Comparison of ENCODE assay signal across 16 cellular contexts in the genomic region with DNA sequence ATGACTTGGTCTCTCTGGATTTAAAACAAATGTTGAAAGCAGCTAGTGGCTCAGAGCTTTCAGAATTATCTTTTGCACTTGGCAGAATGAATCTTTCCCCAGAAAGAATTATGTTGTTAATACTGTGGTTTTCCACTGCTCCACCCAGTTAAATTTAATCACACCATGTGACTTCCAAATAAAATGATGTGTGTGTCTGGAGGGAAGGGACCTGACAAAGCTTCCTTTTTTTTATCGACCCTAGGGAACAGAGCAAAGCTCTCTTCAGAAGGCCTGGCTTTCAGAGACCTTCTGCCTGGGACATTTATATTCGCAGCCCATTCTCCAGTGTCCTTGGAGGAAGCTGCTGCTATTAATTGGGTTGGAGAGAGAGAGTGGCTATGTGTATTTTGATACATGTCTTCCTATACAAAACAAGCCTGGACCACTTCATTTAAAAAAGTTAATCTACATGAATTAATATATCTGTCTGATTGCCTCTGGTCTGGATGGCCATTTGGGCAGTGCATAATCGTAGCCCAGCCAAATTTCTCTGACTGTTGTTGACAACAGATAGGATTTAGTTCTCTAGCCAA.
DNase-seq lines count a peak whose midpoint lies in the region; ATAC-seq, FAIRE-seq and TF ChIP-seq lines count a peak whose summit lies in the region.
"Had no signal": no experiment of that assay in that cellular context is flagged by ENCODE, and none has a peak within 500 bp of the region (broad histone marks: within the 10 kb centered on the region; RNA-seq: fewer than 3 reads in every experiment).

No MANE protein-coding gene starts in this region.

- no peak overlapping the region for H3K4me3 ChIP-seq in subcutaneous abdominal adipose tissue (ENCODE audit: low read depth in 1 of 5, low read length in 5 of 5)
- H3K4me3 ChIP-seq: neural progenitor cell, SJCRH30 had no signal

- FAIRE-seq in GM12892 (lab: Jason Lieb, UNC): no peak

- H3K27me3 ChIP-seq in subcutaneous abdominal adipose tissue (ENCODE audit: control insufficient read depth in 5 of 5, insufficient read depth in 4 of 5, low read length in 5 of 5): no peaks in the 10 kb centered on the region
- H3K27me3 ChIP-seq: neural progenitor cell, SJCRH30 had no signal

- peak overlapping the region in 2 of 5 donors; percentile 14 to 48 for H3K9ac ChIP-seq in subcutaneous abdominal adipose tissue (ENCODE audit: low read length in 5 of 5)
- H3K9ac ChIP-seq: neural progenitor cell had no signal

- H3K27ac ChIP-seq in subcutaneous abdominal adipose tissue (ENCODE audit: low read depth, low read length): peak overlapping the region; percentile 66
- H3K27ac ChIP-seq: 22Rv1, neural progenitor cell, SJCRH30 had no signal

- intact Hi-C loops in activated B cell treated with CpG ODN at 0.5 μM for 24 hours (cut with micrococcal nuclease) (no loop called here), left ventricle myocardium superior (cut with micrococcal nuclease) (no loop called here)
- intact Hi-C loops in activated CD8-positive, alpha-beta T cell treated with anti-CD3 and anti-CD28 coated beads for 36 hours (cut with micrococcal nuclease): no loop called here

- ATAC-seq in activated B cell treated with CpG ODN at 0.5 μM for 24 hours (ENCODE audit: low read depth): no peak
- peak; percentile 59 for ATAC-seq in left ventricle myocardium superior
- no peak for ATAC-seq in activated CD8-positive, alpha-beta T cell treated with anti-CD3 and anti-CD28 coated beads for 36 hours
- ATAC-seq: activated naive CD4-positive, alpha-beta T cell treated with anti-CD3 and anti-CD28 coated beads, Interleukin-2, amount 50 U/mL, for 72 hours had no signal

- DNase-seq in DMS 273 (lab: John Stamatoyannopoulos, UW; ENCODE audit: unreplicated experiment) (peak; percentile 46), DMS 273 treated with DMSO at 0.1 percent for 48 hours (lab: John Stamatoyannopoulos, UW) (no peak), activated B cell treated with CpG ODN at 0.5 μM for 24 hours (no peak), left ventricle myocardium superior (no peak), GM12892 (ENCODE audit: insufficient read length) (no peak)
- DNase-seq in activated CD8-positive, alpha-beta T cell treated with anti-CD3 and anti-CD28 coated beads for 36 hours: no peak
- no peak for DNase-seq in activated T-cell treated with anti-CD3 and anti-CD28 coated beads, Interleukin-2, amount 50 U/mL, for 48 hours
- DNase-seq: activated CD4-positive, alpha-beta T cell treated with anti-CD3 and anti-CD28 coated beads, Interleukin-2, amount 50 U/mL, for 4 hours; effector memory CD4-positive, alpha-beta T cell; NCI-H2227 treated with DMSO at 0.1 percent for 48 hours; stimulated activated CD4-positive, alpha-beta T cell treated with anti-CD3 and anti-CD28 coated beads, Interleukin-2, amount 100 ng/mL, for 24 hours had no signal

- peaks cover 10% of the 10 kb centered on the region for H3K36me3 Mint-ChIP-seq in activated B cell treated with CpG ODN at 0.5 μM for 24 hours (ENCODE audit: low read depth)
- H3K36me3 Mint-ChIP-seq in activated CD8-positive, alpha-beta T cell treated with anti-CD3 and anti-CD28 coated beads for 36 hours (ENCODE audit: low read depth): no peaks in the 10 kb centered on the region
- H3K36me3 Mint-ChIP-seq: activated naive CD4-positive, alpha-beta T cell treated with anti-CD3 and anti-CD28 coated beads, Interleukin-2, amount 50 U/mL, for 72 hours; neural progenitor cell had no signal

- POLR2A ChIA-PET in activated B cell treated with CpG ODN at 0.5 μM for 24 hours (lab: Charles Lee): interaction anchor here (1.1 kb wide), 1 partner anchor 28 kb away, joined by 3 read pairs; no protein-coding TSS in a partner anchor
- POLR2A ChIA-PET in activated CD8-positive, alpha-beta T cell treated with anti-CD3 and anti-CD28 coated beads for 36 hours (lab: Charles Lee): no interaction called here

- CTCF ChIA-PET in activated B cell treated with CpG ODN at 0.5 μM for 24 hours (lab: Charles Lee): interaction anchor here (1.5 kb wide), 1 partner anchor 107 kb away, joined by 3 read pairs; no protein-coding TSS in a partner anchor
- CTCF ChIA-PET in activated CD8-positive, alpha-beta T cell treated with anti-CD3 and anti-CD28 coated beads for 36 hours (lab: Charles Lee): no interaction called here

- TF ChIP-seq POLR2A in GM12892 (IDR thresholded peaks at IDR 0.05; ENCODE audit: low read depth, low read length): no peak

- no peaks in the 10 kb centered on the region for H3K36me3 ChIP-seq in subcutaneous abdominal adipose tissue (ENCODE audit: control insufficient read depth in 5 of 5, insufficient read depth in 5 of 5, low read length in 5 of 5)
- H3K36me3 ChIP-seq: neural progenitor cell, SJCRH30 had no signal

- peak overlapping the region; percentile 63 for H3K27ac Mint-ChIP-seq in activated B cell treated with CpG ODN at 0.5 μM for 24 hours
- H3K27ac Mint-ChIP-seq in activated CD8-positive, alpha-beta T cell treated with anti-CD3 and anti-CD28 coated beads for 36 hours: no peak overlapping the region
- H3K27ac Mint-ChIP-seq: activated naive CD4-positive, alpha-beta T cell treated with anti-CD3 and anti-CD28 coated beads, Interleukin-2, amount 50 U/mL, for 72 hours; neural progenitor cell had no signal

- peaks cover 22 to 76% (median 61%) of the 10 kb centered on the region in 5 donors for H3K4me1 ChIP-seq in subcutaneous abdominal adipose tissue (ENCODE audit: control insufficient read depth in 5 of 5, insufficient read depth in 5 of 5, low read length in 5 of 5)
- H3K4me1 ChIP-seq: neural progenitor cell had no signal

- peaks cover 57% of the 10 kb centered on the region for H3K4me1 Mint-ChIP-seq in activated B cell treated with CpG ODN at 0.5 μM for 24 hours
- peaks cover 14% of the 10 kb centered on the region for H3K4me1 Mint-ChIP-seq in activated CD8-positive, alpha-beta T cell treated with anti-CD3 and anti-CD28 coated beads for 36 hours (ENCODE audit: low read depth)

- H3K9me3 ChIP-seq in subcutaneous abdominal adipose tissue (ENCODE audit: control insufficient read depth in 5 of 5, low read length in 5 of 5): no peaks in the 10 kb centered on the region
- H3K9me3 ChIP-seq: SJCRH30 had no signal

- TF ChIP-seq CTCF in activated B cell treated with CpG ODN at 0.5 μM for 24 hours (IDR thresholded peaks at IDR 0.05): no peak
- TF ChIP-seq CTCF in activated CD8-positive, alpha-beta T cell treated with anti-CD3 and anti-CD28 coated beads for 36 hours (IDR thresholded peaks at IDR 0.05): no peak

- no peaks in the 10 kb centered on the region for H3K27me3 Mint-ChIP-seq in activated B cell treated with CpG ODN at 0.5 μM for 24 hours
- H3K27me3 Mint-ChIP-seq in activated CD8-positive, alpha-beta T cell treated with anti-CD3 and anti-CD28 coated beads for 36 hours: no peaks in the 10 kb centered on the region

- peak overlapping the region; percentile 11 for H3K4me3 Mint-ChIP-seq in activated B cell treated with CpG ODN at 0.5 μM for 24 hours
- H3K4me3 Mint-ChIP-seq in activated CD8-positive, alpha-beta T cell treated with anti-CD3 and anti-CD28 coated beads for 36 hours: no peak overlapping the region
- H3K4me3 Mint-ChIP-seq: neural progenitor cell had no signal

- no peaks in the 10 kb centered on the region for H3K9me3 Mint-ChIP-seq in activated B cell treated with CpG ODN at 0.5 μM for 24 hours
- no peaks in the 10 kb centered on the region for H3K9me3 Mint-ChIP-seq in activated CD8-positive, alpha-beta T cell treated with anti-CD3 and anti-CD28 coated beads for 36 hours
- H3K9me3 Mint-ChIP-seq: activated naive CD4-positive, alpha-beta T cell treated with anti-CD3 and anti-CD28 coated beads, Interleukin-2, amount 50 U/mL, for 72 hours had no signal
